Comparison of ENCODE assay signal across 11 cellular contexts in genomic region chr6:36734486-36735060, GRCh38. TPM values are rescaled to one million over a fixed set of nuclear protein-coding genes. Genes with fewer than 3 reads are reported as not detected.
DNase-seq lines count a peak whose midpoint lies in the region; ATAC-seq and TF ChIP-seq lines count a peak whose summit lies in the region.
"Had no signal": no experiment of that assay in that cellular context is flagged by ENCODE, and none has a peak within 500 bp of the region (broad histone marks: within the 10 kb centered on the region; RNA-seq: fewer than 3 reads in every experiment).

No MANE protein-coding gene starts in this region.

- no peak for DNase-seq in heart right ventricle
- no peak for DNase-seq in left cardiac atrium
- no peak for DNase-seq in central memory CD8-positive, alpha-beta T cell (ENCODE audit: low spot score in 2 of 2)
- DNase-seq in vagina (ENCODE audit: extremely low spot score in 2 of 2): no peak
- no peak for DNase-seq in H4 (ENCODE audit: low spot score)
- DNase-seq in H7: no peak
- DNase-seq: activated effector memory CD4-positive, alpha-beta T cell treated with anti-CD3 and anti-CD28 coated beads, Interleukin-2, amount 50 U/mL, for 16 hours; NCI-H748 treated with DMSO at 0.1 percent for 48 hours had no signal

- H3K4me1 ChIP-seq in heart right ventricle (peaks cover 11 to 35% (median 20%) of the 10 kb centered on the region in 9 donors), muscle layer of duodenum (ENCODE audit: control insufficient read depth in 1 of 2, insufficient read depth in 2 of 2, low read length in 2 of 2) (peaks cover 0 to 11% of the 10 kb centered on the region in 2 donors), vagina (peaks cover 20% of the 10 kb centered on the region)

- H3K27ac ChIP-seq in heart right ventricle (peak overlapping the region in 8 of 10 donors; percentile 71 to 95 (median 90)), muscle layer of duodenum (ENCODE audit: low read length) (peak overlapping the region; percentile 87), vagina (peak overlapping the region; percentile 85)

- H3K9me3 Mint-ChIP-seq in central memory CD8-positive, alpha-beta T cell: no peaks in the 10 kb centered on the region
- H3K9me3 Mint-ChIP-seq: neural crest cell had no signal

- H3K36me3 Mint-ChIP-seq in central memory CD8-positive, alpha-beta T cell (ENCODE audit: insufficient read depth): no peaks in the 10 kb centered on the region

- H3K4me3 Mint-ChIP-seq in central memory CD8-positive, alpha-beta T cell: peak overlapping the region; percentile 56
- H3K4me3 Mint-ChIP-seq: neural crest cell had no signal

- peaks cover 7% of the 10 kb centered on the region for H3K4me1 Mint-ChIP-seq in central memory CD8-positive, alpha-beta T cell
- H3K4me1 Mint-ChIP-seq: neural crest cell had no signal

- ATAC-seq in heart right ventricle (no peak), left cardiac atrium (no peak), HG03521 (IDR thresholded peaks at IDR 0.05; ENCODE audit: unreplicated experiment) (no peak)
- no peak for ATAC-seq in central memory CD8-positive, alpha-beta T cell (replicated peaks; ENCODE audit: extremely low read depth, poor library complexity, severe bottlenecking)

- H3K27me3 Mint-ChIP-seq in central memory CD8-positive, alpha-beta T cell: no peaks in the 10 kb centered on the region

- intact Hi-C loops in heart right ventricle (cut with DNase I) (no loop called here), left cardiac atrium (cut with DNase I) (no loop called here), vagina (cut with DNase I) (loop anchor here (5.0 kb wide), 1 partner anchor 52 kb away; no protein-coding TSS in a partner anchor)

- no peak for TF ChIP-seq POLR2A in vagina (IDR thresholded peaks at IDR 0.05)

- H3K4me3 ChIP-seq in heart right ventricle: peak overlapping the region in 9 of 10 donors; percentile 10 to 46 (median 39)
- H3K4me3 ChIP-seq in muscle layer of duodenum (ENCODE audit: low read depth in 1 of 2, low read length in 2 of 2): peak overlapping the region; percentile 18 to 19
- H3K4me3 ChIP-seq in vagina: no peak overlapping the region
- no peak overlapping the region for H3K4me3 ChIP-seq in H7 (ENCODE audit: insufficient read depth, low read depth, low read length)

- no peaks in the 10 kb centered on the region for H3K9me3 ChIP-seq in heart right ventricle
- H3K9me3 ChIP-seq in muscle layer of duodenum (ENCODE audit: control insufficient read depth in 1 of 2, low read length in 2 of 2): no peaks in the 10 kb centered on the region
- H3K9me3 ChIP-seq in vagina: no peaks in the 10 kb centered on the region

- TF ChIP-seq CTCF in heart right ventricle (IDR thresholded peaks at IDR 0.05): no peak
- TF ChIP-seq CTCF in vagina (IDR thresholded peaks at IDR 0.05): no peak

- peak overlapping the region; percentile 16 for H3K27ac Mint-ChIP-seq in central memory CD8-positive, alpha-beta T cell (ENCODE audit: low read depth)

- WGBS in heart right ventricle, 2 donors: 89 to 95% methylated on average over 7 of the region's 7 CpGs

- H3K36me3 ChIP-seq in heart right ventricle (no peaks in the 10 kb centered on the region), muscle layer of duodenum (ENCODE audit: control insufficient read depth in 1 of 2, insufficient read depth in 2 of 2, low read length in 2 of 2) (no peaks in the 10 kb centered on the region), vagina (no peaks in the 10 kb centered on the region), H7 (replicated peaks; ENCODE audit: control insufficient read depth, insufficient read depth, low read length) (no peaks in the 10 kb centered on the region)

- H3K27me3 ChIP-seq in heart right ventricle: no peaks in the 10 kb centered on the region
- no peaks in the 10 kb centered on the region for H3K27me3 ChIP-seq in muscle layer of duodenum (ENCODE audit: low read depth, low read length)
- no peaks in the 10 kb centered on the region for H3K27me3 ChIP-seq in vagina
- H3K27me3 ChIP-seq in H7 (ENCODE audit: control insufficient read depth, insufficient read depth, low read length): no peaks in the 10 kb centered on the region

RNA-seq across cellular contexts. Expression of gene RAB44, which starts 36.9 kb away (rescaled TPM):
- total RNA-seq in heart right ventricle (under 1 TPM in 4 of 10 donors, not detected in 6; 0.05 to 0.39 (median 0.06) TPM), left cardiac atrium (under 1 TPM; 0.05 to 0.12 TPM), vagina (0.49 TPM)
- polyA plus RNA-seq in heart right ventricle: under 1 TPM; 0.03 to 0.15 TPM
- total RNA-seq in H4 (2014; rRNA removed; shearing (Covaris generic)): not detected in 2 replicates
- total RNA-seq in H7 (2014; rRNA removed; shearing (Covaris generic)): not detected in 2 replicates
- total RNA-seq: neural crest cell had no signal

RNA-seq across cellular contexts. Expression of gene CDKN1A, which starts 56.1 kb away (rescaled TPM):
- total RNA-seq in heart right ventricle (100 to 1,000 TPM in 2 of 10 donors, 10 to 100 TPM in 8; 27.1 to 105 (median 61.2) TPM), left cardiac atrium (10 to 100 TPM; 31.5 to 83.0 TPM), vagina (169 TPM)
- polyA plus RNA-seq in heart right ventricle: 100 to 1,000 TPM in 1 of 2 donors, 10 to 100 TPM in 1; 23.3 to 357 TPM
- 119 and 142 TPM in 2 replicates for total RNA-seq in H4 (2014; rRNA removed; shearing (Covaris generic))
- 0.28 and 0.55 TPM in 2 replicates for total RNA-seq in H7 (2014; rRNA removed; shearing (Covaris generic))

Comparison
In these comparisons a context has a peak if more than half of its experiments do, and no peak if none do; other contexts are left out.
1. H3K4me3 ChIP-seq: peak in heart right ventricle (9 of 10) and muscle layer of duodenum (2 of 2); none in vagina (0 of 2) and H7 (single experiment).
2. RNA of gene CDKN1A, which starts 56.1 kb away (total RNA-seq): 169 TPM in vagina (single experiment), 119 to 142 TPM in H4, 31.5 to 83.0 TPM in left cardiac atrium and 27.1 to 105 TPM in heart right ventricle; 0.28 to 0.55 TPM in H7; every median in the first group is over 10 times any median in the second.
3. Peak in every context shown above with its lines, with median percentiles within 50 percentile points of each other: H3K27ac ChIP-seq.